ENCODE assay signal across 8 cellular contexts in the genomic region with DNA sequence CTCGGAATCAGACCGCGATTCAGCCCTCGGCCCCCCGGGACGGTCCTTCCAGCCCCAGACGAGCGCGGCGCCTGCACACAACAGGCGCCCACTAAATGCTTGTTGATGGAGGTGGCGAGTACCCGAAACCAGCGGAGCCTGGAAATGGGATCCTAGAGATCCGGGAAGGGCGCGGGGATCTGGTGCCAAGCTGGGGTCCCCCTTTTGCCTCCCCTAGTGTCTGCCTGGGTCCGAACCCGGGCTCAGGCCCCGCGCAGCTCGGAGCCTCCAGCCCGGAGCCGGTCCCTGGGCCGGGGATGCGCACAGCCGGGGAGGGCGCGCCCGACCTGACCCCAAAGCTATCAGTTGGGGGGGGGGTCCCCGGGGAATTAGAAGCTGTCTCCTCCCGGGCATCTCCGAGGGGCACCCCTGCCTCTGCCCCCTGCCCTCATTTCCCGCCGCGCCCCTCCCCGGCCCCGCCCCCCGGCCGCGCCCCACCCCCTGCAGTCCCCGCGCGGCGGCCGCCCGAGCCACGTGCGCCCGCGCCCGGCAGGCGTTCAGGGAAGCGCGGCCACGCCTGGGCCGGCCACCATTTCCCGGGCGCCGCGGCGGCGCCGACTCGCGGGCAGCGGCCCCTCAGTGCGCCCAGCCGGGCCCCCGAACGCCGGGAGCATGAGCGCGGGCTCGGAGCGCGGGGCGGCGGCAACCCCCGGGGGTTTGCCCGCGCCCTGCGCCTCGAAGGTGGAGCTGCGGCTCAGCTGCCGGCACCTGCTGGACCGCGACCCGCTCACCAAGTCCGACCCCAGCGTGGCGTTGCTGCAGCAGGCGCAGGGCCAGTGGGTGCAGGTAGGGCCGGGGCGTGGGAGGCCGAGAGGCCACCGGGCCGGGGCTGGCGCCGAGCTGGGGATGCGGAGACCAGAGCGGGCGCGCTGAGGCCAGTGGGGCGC. TPM values are rescaled to one million over a fixed set of nuclear protein-coding genes. Genes with fewer than 3 reads are reported as not detected.
DNase-seq lines count a peak whose midpoint lies in the region; ATAC-seq, FAIRE-seq and TF ChIP-seq lines count a peak whose summit lies in the region.

A gene (plus strand): TSS at position 512 of the 926 bp plus-strand sequence. CDS start 140 bp downstream, at position 652.

- H3K27ac Mint-ChIP-seq in T-helper 17 cell (no peak within 1 kb of the TSS), glutamatergic neuron (ENCODE audit: unreplicated experiment) (no peak within 1 kb of the TSS)
- H3K27ac Mint-ChIP-seq in stimulated activated naive CD8-positive, alpha-beta T cell treated with anti-CD3 and anti-CD28 coated beads, Interleukin-15, Interleukin-2, amounts not matched to agents 100 ng/mL and 50 ng/mL, for 24 hours = no peak within 1 kb of the TSS

- H3K27me3 Mint-ChIP-seq in T-helper 17 cell (no peaks in the 10 kb centered on the region), glutamatergic neuron (ENCODE audit: unreplicated experiment) (peaks cover 13% of the 10 kb centered on the region)
- peaks cover 9% of the 10 kb centered on the region for H3K27me3 Mint-ChIP-seq in stimulated activated naive CD8-positive, alpha-beta T cell treated with anti-CD3 and anti-CD28 coated beads, Interleukin-15, Interleukin-2, amounts not matched to agents 100 ng/mL and 50 ng/mL, for 24 hours

- no peak for FAIRE-seq in A549 (lab: Jason Lieb, UNC)

- peaks cover 15% of the 10 kb centered on the region for H3K4me1 ChIP-seq in A549

- no peaks in the 10 kb centered on the region for H3K9me3 ChIP-seq in A549
- H3K9me3 ChIP-seq in T-helper 17 cell (ENCODE audit: control insufficient read depth, low read length, poor library complexity, severe bottlenecking) = no peaks in the 10 kb centered on the region

- TF ChIP-seq EP300 in A549 (IDR thresholded peaks at IDR 0.05) = no peak

- ATAC-seq in A549 = peak; percentile 43 to 57
- peak; percentile 53 for ATAC-seq in T-helper 17 cell
- no peak for ATAC-seq in HG03571 (IDR thresholded peaks at IDR 0.05; ENCODE audit: unreplicated experiment)

- peaks cover 10% of the 10 kb centered on the region for H3K4me1 Mint-ChIP-seq in T-helper 17 cell
- peaks cover 15% of the 10 kb centered on the region for H3K4me1 Mint-ChIP-seq in glutamatergic neuron (ENCODE audit: low read depth, unreplicated experiment)
- H3K4me1 Mint-ChIP-seq in stimulated activated naive CD8-positive, alpha-beta T cell treated with anti-CD3 and anti-CD28 coated beads, Interleukin-15, Interleukin-2, amounts not matched to agents 100 ng/mL and 50 ng/mL, for 24 hours (ENCODE audit: low read depth) = peaks cover 8% of the 10 kb centered on the region

- TF ChIP-seq POLR2A in A549 (IDR thresholded peaks at IDR 0.05; ENCODE audit: low read length) = no peak; the same call in 1 of the 2 replicates

- H3K4me3 Mint-ChIP-seq in T-helper 17 cell = peak within 1 kb of the TSS; percentile 76
- no peak within 1 kb of the TSS for H3K4me3 Mint-ChIP-seq in glutamatergic neuron (ENCODE audit: unreplicated experiment)
- peak within 1 kb of the TSS; percentile 57 for H3K4me3 Mint-ChIP-seq in stimulated activated naive CD8-positive, alpha-beta T cell treated with anti-CD3 and anti-CD28 coated beads, Interleukin-15, Interleukin-2, amounts not matched to agents 100 ng/mL and 50 ng/mL, for 24 hours

- POLR2A ChIA-PET in A549 (lab: Yijun Ruan, JAX) = interaction anchor here (0.6 kb wide), 1 partner anchor 111 kb away, joined by 3 read pairs; a partner anchor contains a TSS

- peak within 1 kb of the TSS; percentile 73 for H3K4me3 ChIP-seq in A549

- peak within 1 kb of the TSS; percentile 90 to 97 for H3K27ac ChIP-seq in A549

- TF ChIP-seq CTCF in A549 (IDR thresholded peaks at IDR 0.05) = no peak
- no peak for TF ChIP-seq CTCF in GM13976 (IDR thresholded peaks at IDR 0.05; ENCODE audit: borderline replicate concordance, control extremely low read depth, extremely low read depth, insufficient read depth, missing control alignments)
- TF ChIP-seq CTCF in glutamatergic neuron (IDR thresholded peaks at IDR 0.05; ENCODE audit: partially characterized antibody, unreplicated experiment) = no peak

- in situ Hi-C loops in GM13976 (cut with MboI; ENCODE audit: low sequenced_read_pairs, unreplicated experiment) = no loop called here

- H3K36me3 Mint-ChIP-seq in T-helper 17 cell (ENCODE audit: low read depth) = no peaks in the 10 kb centered on the region
- no peaks in the 10 kb centered on the region for H3K36me3 Mint-ChIP-seq in glutamatergic neuron (ENCODE audit: unreplicated experiment)
- no peaks in the 10 kb centered on the region for H3K36me3 Mint-ChIP-seq in stimulated activated naive CD8-positive, alpha-beta T cell treated with anti-CD3 and anti-CD28 coated beads, Interleukin-15, Interleukin-2, amounts not matched to agents 100 ng/mL and 50 ng/mL, for 24 hours (ENCODE audit: low read depth)

- DNase-seq in A549 (ENCODE audit: low read depth in 1 of 2, low spot score in 1 of 2) (peak; percentile 32 to 60), GM13976 (ENCODE audit: low spot score) (peak; percentile 83), T-helper 17 cell (no peak), glutamatergic neuron (no peak), Kasumi-1 (lab: John Stamatoyannopoulos, UW) (no peak), hepatic stellate cell (ENCODE audit: low spot score) (no peak)

- 0% methylated on average over 9 of the region's 105 CpGs for WGBS in A549 (ENCODE audit: missing lambda C conversion rate)

- H3K4me2 ChIP-seq in A549 = peak within 1 kb of the TSS; percentile 76

- CTCF ChIA-PET in A549 (lab: Yijun Ruan, JAX) = interaction anchor here (0.7 to 2.7 kb wide), 19 partner anchors 10 to 147 kb away, joined by 3 to 17 read pairs (median 4); a partner anchor contains a TSS

- TF ChIP-seq RAD21 in A549 (conservative IDR thresholded peaks at IDR 0.05 in 1 of 2, IDR thresholded peaks at IDR 0.05 in 1 of 2) = no peak; a peak in 1 of 5 replicates

- peaks cover 10% of the 10 kb centered on the region for H3K9me3 Mint-ChIP-seq in glutamatergic neuron (ENCODE audit: unreplicated experiment)
- H3K9me3 Mint-ChIP-seq in stimulated activated naive CD8-positive, alpha-beta T cell treated with anti-CD3 and anti-CD28 coated beads, Interleukin-15, Interleukin-2, amounts not matched to agents 100 ng/mL and 50 ng/mL, for 24 hours = no peaks in the 10 kb centered on the region

TF ChIP-seq in A549, 52 proteins besides CTCF, POLR2A, EP300 and RAD21:
- TF ChIP-seq, protein P1, sequence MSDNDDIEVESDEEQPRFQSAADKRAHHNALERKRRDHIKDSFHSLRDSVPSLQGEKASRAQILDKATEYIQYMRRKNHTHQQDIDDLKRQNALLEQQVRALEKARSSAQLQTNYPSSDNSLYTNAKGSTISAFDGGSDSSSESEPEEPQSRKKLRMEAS (IDR thresholded peaks at IDR 0.05) = peak; percentile 88
- TF ChIP-seq NFE2L2 (conservative IDR thresholded peaks at IDR 0.05; ENCODE audit: low read length) (no peak), JUN (IDR thresholded peaks at IDR 0.05) (peak in 1 of 2 experiments; percentile 55; a peak in 2 of 5 replicates), PHF8 (IDR thresholded peaks at IDR 0.05; ENCODE audit: borderline replicate concordance, low read depth) (peak; percentile 28; the same call in 1 of the 2 replicates), RNF2 (IDR thresholded peaks at IDR 0.05; ENCODE audit: borderline replicate concordance, low read depth) (peak; percentile 79), MYC (IDR thresholded peaks at IDR 0.05; ENCODE audit: borderline replicate concordance, low read length) (no peak)

RNA-seq across cellular contexts. Expression of the gene that starts here (rescaled TPM):
- polyA plus RNA-seq in A549 (2011; rRNA removed) = 22.8 and 25.8 TPM in 2 replicates
- polyA plus RNA-seq in A549 (2012; cell fraction: cytosol; rRNA removed) = 83.9 and 89.9 TPM in 2 replicates
- polyA plus RNA-seq in A549 (2012; cell fraction: nucleus; rRNA removed) = 1,068 and 1,537 TPM in 2 replicates
- polyA plus RNA-seq in A549 (2017; fragmentation: RNase III; extraction: RNeasy Plus Mini Kit Qiagen cat#74134 plus additional on column Dnase treatment) = 42.8 to 55.2 TPM (median 45.2 TPM) in 3 replicates
- polyA minus RNA-seq in A549 (2011; rRNA and poly(A)+ RNA removed) = 10.0 and 10.4 TPM in 2 replicates
- total RNA-seq in T-helper 17 cell = 1 to 10 TPM; 4.7 to 8.2 TPM
- total RNA-seq in glutamatergic neuron (ENCODE audit: unreplicated experiment) = 17.8 TPM

Comparison
In these comparisons a context has a peak if more than half of its experiments do, and no peak if none do; other contexts are left out.
1. DNase-seq: peak in A549 (2 of 2) and GM13976 (single experiment); none in T-helper 17 cell (0 of 3), glutamatergic neuron (single experiment), Kasumi-1 (0 of 2) and hepatic stellate cell (single experiment).